Comparison of ENCODE assay signal across 1 cellular context in genomic region chr10:110502851-110503301, GRCh38.
TF ChIP-seq lines count a peak whose summit lies in the region.

No MANE protein-coding gene starts in this region.

TF ChIP-seq in GM12878, 131 proteins besides CTCF, POLR2A, EP300 and RAD21 (continues in another document):
- TF ChIP-seq PRDM15 (CRISPR knock-in tag; IDR thresholded peaks at IDR 0.05) (no peak), ZBED1 (IDR thresholded peaks at IDR 0.05; ENCODE audit: borderline replicate concordance) (no peak; the same call in 1 of the 2 replicates), WRNIP1 (IDR thresholded peaks at IDR 0.05; ENCODE audit: borderline replicate concordance, low read depth, low read length) (peak; percentile 71; the same call in 1 of the 2 replicates), GABPA (IDR thresholded peaks at IDR 0.05; ENCODE audit: low read depth) (no peak), SMAD1 (IDR thresholded peaks at IDR 0.05; ENCODE audit: low read depth, partially characterized antibody) (peak; percentile 77), CBFB (IDR thresholded peaks at IDR 0.05; ENCODE audit: low read depth) (0 out of 2 replicates have a peak, but pooled peaks have one; percentile 53), NBN (IDR thresholded peaks at IDR 0.05) (peak; percentile 73), CBX5 (IDR thresholded peaks at IDR 0.05; ENCODE audit: low read depth) (no peak), CHD2 (IDR thresholded peaks at IDR 0.05; ENCODE audit: borderline replicate concordance, low read depth, low read length) (peak; percentile 60; the same call in 1 of the 2 replicates), BRCA1 (IDR thresholded peaks at IDR 0.05; ENCODE audit: low read depth, low read length) (no peak), POU2F2 (IDR thresholded peaks at IDR 0.05; ENCODE audit: borderline replicate concordance, low read depth, low read length) (peak; percentile 53; the same call in 2 of the 3 replicates), MYC (IDR thresholded peaks at IDR 0.05; ENCODE audit: insufficient read depth, insufficient read length, insufficient replicate concordance, low read length, severe bottlenecking) (no peak), ZNF687 (IDR thresholded peaks at IDR 0.05) (peak; percentile 86), EGR1 (IDR thresholded peaks at IDR 0.05; ENCODE audit: borderline replicate concordance in 1 of 2, low read depth in 2 of 2, low read length in 2 of 2) (no peak), ZNF274 (IDR thresholded peaks at IDR 0.05; ENCODE audit: insufficient read depth, insufficient read length) (no peak), TCF3 (IDR thresholded peaks at IDR 0.05; ENCODE audit: borderline replicate concordance, insufficient read depth, low read depth, low read length) (peak; percentile 67; the same call in 1 of the 2 replicates), ZNF24 (IDR thresholded peaks at IDR 0.05) (peak; percentile 51; the same call in 1 of the 2 replicates), TBL1XR1 (IDR thresholded peaks at IDR 0.05; ENCODE audit: low read depth, low read length) (peak; percentile 93), BCL11A (IDR thresholded peaks at IDR 0.05; ENCODE audit: low read depth, low read length) (peak; percentile 83), TAF1 (IDR thresholded peaks at IDR 0.05; ENCODE audit: borderline replicate concordance, low read depth, low read length) (no peak), REST (IDR thresholded peaks at IDR 0.05; ENCODE audit: low read depth, low read length) (no peak), POLR2AphosphoS2 (IDR thresholded peaks at IDR 0.05; ENCODE audit: low read depth, low read length) (no peak; the same call in 1 of the 2 replicates), HDAC6 (IDR thresholded peaks at IDR 0.05; ENCODE audit: unreplicated experiment) (peak; percentile 7), SMAD5 (IDR thresholded peaks at IDR 0.05; ENCODE audit: low read depth) (no peak), MXI1 (IDR thresholded peaks at IDR 0.05; ENCODE audit: low read depth, low read length) (0 out of 2 replicates have a peak, but pooled peaks have one; percentile 39), PKNOX1 (IDR thresholded peaks at IDR 0.05) (peak; percentile 4; the same call in 1 of the 2 replicates)
- TF ChIP-seq, protein P1, sequence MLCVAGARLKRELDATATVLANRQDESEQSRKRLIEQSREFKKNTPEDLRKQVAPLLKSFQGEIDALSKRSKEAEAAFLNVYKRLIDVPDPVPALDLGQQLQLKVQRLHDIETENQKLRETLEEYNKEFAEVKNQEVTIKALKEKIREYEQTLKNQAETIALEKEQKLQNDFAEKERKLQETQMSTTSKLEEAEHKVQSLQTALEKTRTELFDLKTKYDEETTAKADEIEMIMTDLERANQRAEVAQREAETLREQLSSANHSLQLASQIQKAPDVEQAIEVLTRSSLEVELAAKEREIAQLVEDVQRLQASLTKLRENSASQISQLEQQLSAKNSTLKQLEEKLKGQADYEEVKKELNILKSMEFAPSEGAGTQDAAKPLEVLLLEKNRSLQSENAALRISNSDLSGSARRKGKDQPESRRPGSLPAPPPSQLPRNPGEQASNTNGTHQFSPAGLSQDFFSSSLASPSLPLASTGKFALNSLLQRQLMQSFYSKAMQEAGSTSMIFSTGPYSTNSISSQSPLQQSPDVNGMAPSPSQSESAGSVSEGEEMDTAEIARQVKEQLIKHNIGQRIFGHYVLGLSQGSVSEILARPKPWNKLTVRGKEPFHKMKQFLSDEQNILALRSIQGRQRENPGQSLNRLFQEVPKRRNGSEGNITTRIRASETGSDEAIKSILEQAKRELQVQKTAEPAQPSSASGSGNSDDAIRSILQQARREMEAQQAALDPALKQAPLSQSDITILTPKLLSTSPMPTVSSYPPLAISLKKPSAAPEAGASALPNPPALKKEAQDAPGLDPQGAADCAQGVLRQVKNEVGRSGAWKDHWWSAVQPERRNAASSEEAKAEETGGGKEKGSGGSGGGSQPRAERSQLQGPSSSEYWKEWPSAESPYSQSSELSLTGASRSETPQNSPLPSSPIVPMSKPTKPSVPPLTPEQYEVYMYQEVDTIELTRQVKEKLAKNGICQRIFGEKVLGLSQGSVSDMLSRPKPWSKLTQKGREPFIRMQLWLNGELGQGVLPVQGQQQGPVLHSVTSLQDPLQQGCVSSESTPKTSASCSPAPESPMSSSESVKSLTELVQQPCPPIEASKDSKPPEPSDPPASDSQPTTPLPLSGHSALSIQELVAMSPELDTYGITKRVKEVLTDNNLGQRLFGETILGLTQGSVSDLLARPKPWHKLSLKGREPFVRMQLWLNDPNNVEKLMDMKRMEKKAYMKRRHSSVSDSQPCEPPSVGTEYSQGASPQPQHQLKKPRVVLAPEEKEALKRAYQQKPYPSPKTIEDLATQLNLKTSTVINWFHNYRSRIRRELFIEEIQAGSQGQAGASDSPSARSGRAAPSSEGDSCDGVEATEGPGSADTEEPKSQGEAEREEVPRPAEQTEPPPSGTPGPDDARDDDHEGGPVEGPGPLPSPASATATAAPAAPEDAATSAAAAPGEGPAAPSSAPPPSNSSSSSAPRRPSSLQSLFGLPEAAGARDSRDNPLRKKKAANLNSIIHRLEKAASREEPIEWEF (IDR thresholded peaks at IDR 0.05; ENCODE audit: insufficient replicate concordance, low read depth, low read length), result no peak
- TF ChIP-seq, protein P2, sequence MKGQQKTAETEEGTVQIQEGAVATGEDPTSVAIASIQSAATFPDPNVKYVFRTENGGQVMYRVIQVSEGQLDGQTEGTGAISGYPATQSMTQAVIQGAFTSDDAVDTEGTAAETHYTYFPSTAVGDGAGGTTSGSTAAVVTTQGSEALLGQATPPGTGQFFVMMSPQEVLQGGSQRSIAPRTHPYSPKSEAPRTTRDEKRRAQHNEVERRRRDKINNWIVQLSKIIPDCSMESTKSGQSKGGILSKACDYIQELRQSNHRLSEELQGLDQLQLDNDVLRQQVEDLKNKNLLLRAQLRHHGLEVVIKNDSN (IDR thresholded peaks at IDR 0.05; ENCODE audit: borderline replicate concordance, extremely low read length, insufficient read depth, low read depth, low read length), result no peak
- TF ChIP-seq, protein P3, sequence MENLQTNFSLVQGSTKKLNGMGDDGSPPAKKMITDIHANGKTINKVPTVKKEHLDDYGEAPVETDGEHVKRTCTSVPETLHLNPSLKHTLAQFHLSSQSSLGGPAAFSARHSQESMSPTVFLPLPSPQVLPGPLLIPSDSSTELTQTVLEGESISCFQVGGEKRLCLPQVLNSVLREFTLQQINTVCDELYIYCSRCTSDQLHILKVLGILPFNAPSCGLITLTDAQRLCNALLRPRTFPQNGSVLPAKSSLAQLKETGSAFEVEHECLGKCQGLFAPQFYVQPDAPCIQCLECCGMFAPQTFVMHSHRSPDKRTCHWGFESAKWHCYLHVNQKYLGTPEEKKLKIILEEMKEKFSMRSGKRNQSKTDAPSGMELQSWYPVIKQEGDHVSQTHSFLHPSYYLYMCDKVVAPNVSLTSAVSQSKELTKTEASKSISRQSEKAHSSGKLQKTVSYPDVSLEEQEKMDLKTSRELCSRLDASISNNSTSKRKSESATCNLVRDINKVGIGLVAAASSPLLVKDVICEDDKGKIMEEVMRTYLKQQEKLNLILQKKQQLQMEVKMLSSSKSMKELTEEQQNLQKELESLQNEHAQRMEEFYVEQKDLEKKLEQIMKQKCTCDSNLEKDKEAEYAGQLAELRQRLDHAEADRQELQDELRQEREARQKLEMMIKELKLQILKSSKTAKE (IDR thresholded peaks at IDR 0.05; ENCODE audit: low read depth, poor library complexity, severe bottlenecking), result peak; percentile 85
- TF ChIP-seq, protein P4, sequence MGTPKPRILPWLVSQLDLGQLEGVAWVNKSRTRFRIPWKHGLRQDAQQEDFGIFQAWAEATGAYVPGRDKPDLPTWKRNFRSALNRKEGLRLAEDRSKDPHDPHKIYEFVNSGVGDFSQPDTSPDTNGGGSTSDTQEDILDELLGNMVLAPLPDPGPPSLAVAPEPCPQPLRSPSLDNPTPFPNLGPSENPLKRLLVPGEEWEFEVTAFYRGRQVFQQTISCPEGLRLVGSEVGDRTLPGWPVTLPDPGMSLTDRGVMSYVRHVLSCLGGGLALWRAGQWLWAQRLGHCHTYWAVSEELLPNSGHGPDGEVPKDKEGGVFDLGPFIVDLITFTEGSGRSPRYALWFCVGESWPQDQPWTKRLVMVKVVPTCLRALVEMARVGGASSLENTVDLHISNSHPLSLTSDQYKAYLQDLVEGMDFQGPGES (IDR thresholded peaks at IDR 0.05), result no peak
